ENCODE assay signal across 12 cellular contexts in genomic region chr9:134648701-134649525, GRCh38. TPM values are rescaled to one million over a fixed set of nuclear protein-coding genes. Genes with fewer than 3 reads are reported as not detected.
DNase-seq lines count a peak whose midpoint lies in the region; ATAC-seq, FAIRE-seq and TF ChIP-seq lines count a peak whose summit lies in the region.
"Had no signal": no experiment of that assay in that cellular context is flagged by ENCODE, and none has a peak within 500 bp of the region (broad histone marks: within the 10 kb centered on the region; RNA-seq: fewer than 3 reads in every experiment).

No MANE protein-coding gene starts in this region.

- peak overlapping the region; percentile 55 for H3K4me3 Mint-ChIP-seq in stimulated activated effector memory CD8-positive, alpha-beta T cell treated with anti-CD3 and anti-CD28 coated beads, Interleukin-12 subunit alpha, Interleukin-12 subunit beta, amount 100 ng/mL, for 72 hours

- peaks cover 7 to 42% of the 10 kb centered on the region in 2 experiments for H3K36me3 ChIP-seq in SK-N-SH (replicated peaks in 1 of 2; ENCODE audit: control insufficient read depth in 1 of 2, insufficient read depth in 2 of 2, low read length in 1 of 2)
- H3K36me3 ChIP-seq in fibroblast of lung (ENCODE audit: control insufficient read depth, insufficient read depth, low read length), result peaks cover 19% of the 10 kb centered on the region

- no peak for ATAC-seq in SK-N-SH treated with all-trans-retinoic acid at 6 μM for 48 hours
- peak; percentile 86 for ATAC-seq in stimulated activated effector memory CD8-positive, alpha-beta T cell treated with anti-CD3 and anti-CD28 coated beads, Interleukin-12 subunit alpha, Interleukin-12 subunit beta, amount 100 ng/mL, for 72 hours

- no peak for TF ChIP-seq RAD21 in SK-N-SH (IDR thresholded peaks at IDR 0.05; ENCODE audit: low read length)

- no peaks in the 10 kb centered on the region for H3K9me3 Mint-ChIP-seq in stimulated activated effector memory CD8-positive, alpha-beta T cell treated with anti-CD3 and anti-CD28 coated beads, Interleukin-12 subunit alpha, Interleukin-12 subunit beta, amount 100 ng/mL, for 72 hours

- H3K4me1 Mint-ChIP-seq in stimulated activated effector memory CD8-positive, alpha-beta T cell treated with anti-CD3 and anti-CD28 coated beads, Interleukin-12 subunit alpha, Interleukin-12 subunit beta, amount 100 ng/mL, for 72 hours, result peaks cover 36% of the 10 kb centered on the region

- H3K79me2 ChIP-seq in SK-N-SH (ENCODE audit: insufficient read depth), result peaks cover 94% of the 10 kb centered on the region
- peaks cover 78% of the 10 kb centered on the region for H3K79me2 ChIP-seq in fibroblast of lung (ENCODE audit: control insufficient read depth, insufficient read depth, low read length)

- no peaks in the 10 kb centered on the region for H3K9me3 ChIP-seq in SK-N-SH
- H3K9me3 ChIP-seq in fibroblast of lung (ENCODE audit: control insufficient read depth, insufficient read depth, low read depth, low read length), result no peaks in the 10 kb centered on the region

- no peaks in the 10 kb centered on the region for H3K9me2 ChIP-seq in SK-N-SH

- POLR2A ChIA-PET in SK-N-SH (lab: Yijun Ruan, JAX), result no interaction called here

- peaks cover 92% of the 10 kb centered on the region for H4K20me1 ChIP-seq in SK-N-SH (ENCODE audit: insufficient read depth)
- H4K20me1 ChIP-seq in fibroblast of lung (ENCODE audit: control insufficient read depth, extremely low read depth, insufficient read depth, low read length), result peaks cover 8% of the 10 kb centered on the region

- H3K27me3 ChIP-seq in SK-N-SH (ENCODE audit: insufficient read depth), result no peaks in the 10 kb centered on the region
- H3K27me3 ChIP-seq in fibroblast of lung (ENCODE audit: control insufficient read depth, insufficient read depth, low read length), result no peaks in the 10 kb centered on the region

- DNase-seq in SK-N-SH (no peak), NCI-H226 (peak; percentile 17), fibroblast of lung (ENCODE audit: low read depth in 2 of 2) (peak; percentile 33 to 84), HTR-8/SVneo (ENCODE audit: insufficient read length, low spot score) (no peak), NCI-H146 (lab: John Stamatoyannopoulos, UW) (no peak), HT-29 (ENCODE audit: low spot score) (no peak)
- no peak for DNase-seq in stimulated activated effector memory CD8-positive, alpha-beta T cell treated with anti-CD3 and anti-CD28 coated beads, Interleukin-12 subunit alpha, Interleukin-12 subunit beta, amount 100 ng/mL, for 72 hours (ENCODE audit: low spot score in 2 of 2)
- DNase-seq: NCI-H1930 had no signal

- CTCF ChIA-PET in SK-N-SH (lab: Yijun Ruan, JAX), result interaction anchor here (0.9 to 1.1 kb wide), 2 partner anchors 12 to 200 kb away, joined by 4 to 6 read pairs; no protein-coding TSS in a partner anchor

- peak overlapping the region; percentile 71 for H3K27ac Mint-ChIP-seq in stimulated activated effector memory CD8-positive, alpha-beta T cell treated with anti-CD3 and anti-CD28 coated beads, Interleukin-12 subunit alpha, Interleukin-12 subunit beta, amount 100 ng/mL, for 72 hours

- H3K4me1 ChIP-seq in SK-N-SH (ENCODE audit: control insufficient read depth in 1 of 2, insufficient read depth in 2 of 2, low read depth in 1 of 2, low read length in 1 of 2) (peaks cover 10 to 33% of the 10 kb centered on the region in 2 experiments; a peak in 3 of 4 replicates), fibroblast of lung (ENCODE audit: control insufficient read depth, extremely low read depth, insufficient read depth, low read length) (peaks cover 25% of the 10 kb centered on the region)

- H3K9ac ChIP-seq in SK-N-SH (no peak overlapping the region), fibroblast of lung (ENCODE audit: insufficient read depth, low read length) (no peak overlapping the region)

- H3K4me2 ChIP-seq in SK-N-SH (peak overlapping the region; percentile 37; the same call in 1 of the 2 replicates), fibroblast of lung (ENCODE audit: extremely low read depth, insufficient read depth, low read length) (peak overlapping the region; percentile 36)

- H3K36me3 Mint-ChIP-seq in stimulated activated effector memory CD8-positive, alpha-beta T cell treated with anti-CD3 and anti-CD28 coated beads, Interleukin-12 subunit alpha, Interleukin-12 subunit beta, amount 100 ng/mL, for 72 hours, result no peaks in the 10 kb centered on the region

- H2AFZ ChIP-seq in SK-N-SH (ENCODE audit: low read depth), result no peak overlapping the region
- no peak overlapping the region for H2AFZ ChIP-seq in fibroblast of lung (ENCODE audit: low read length)

- H3K27ac ChIP-seq in SK-N-SH (ENCODE audit: low read depth in 2 of 2, low read length in 1 of 2) (peak overlapping the region in 1 of 2 experiments; percentile 59; a peak in 2 of 4 replicates), fibroblast of lung (ENCODE audit: insufficient read depth, low read length) (no peak overlapping the region)
- H3K27ac ChIP-seq: HL-60 had no signal

- H3F3A ChIP-seq in SK-N-SH (replicated peaks; ENCODE audit: insufficient read depth), result peaks cover 36% of the 10 kb centered on the region

- H3K4me3 ChIP-seq in SK-N-SH (ENCODE audit: low read depth in 2 of 2, low read length in 1 of 2) (no peak overlapping the region; a peak in 1 of 4 replicates), fibroblast of lung (replicated peaks in 1 of 4; ENCODE audit: control extremely low read depth in 1 of 4, insufficient read depth in 1 of 4, low read depth in 3 of 4, low read length in 4 of 4) (no peak overlapping the region)

- WGBS in SK-N-SH (ENCODE audit: low lambda C conversion rate), result 79% methylated on average over 13 of the region's 20 CpGs

- FAIRE-seq in HTR-8/SVneo (lab: Jason Lieb, UNC), result no peak
- FAIRE-seq: A204.1, G401.6 had no signal

- TF ChIP-seq CTCF in SK-N-SH (IDR thresholded peaks at IDR 0.05) (no peak), fibroblast of lung (conservative IDR thresholded peaks at IDR 0.05 in 1 of 2, IDR thresholded peaks at IDR 0.05 in 1 of 2; ENCODE audit: low read depth in 1 of 2, low read length in 2 of 2) (no peak)

- no peak for TF ChIP-seq EP300 in SK-N-SH (IDR thresholded peaks at IDR 0.05; ENCODE audit: borderline replicate concordance in 1 of 2, low read depth in 1 of 2, low read length in 1 of 2)

TF ChIP-seq in SK-N-SH, 30 proteins besides CTCF, POLR2A, EP300 and RAD21:
- no peak for TF ChIP-seq YY1 (IDR thresholded peaks at IDR 0.05; ENCODE audit: low read depth)

TF ChIP-seq in SK-N-SH treated with all-trans-retinoic acid at 6 μM for 48 hours, 23 proteins besides CTCF, POLR2A, EP300 and RAD21 (continues in another document):
- TF ChIP-seq RARB (CRISPR knock-in tag; IDR thresholded peaks at IDR 0.05), result no peak
- TF ChIP-seq ESRRG (CRISPR knock-in tag; IDR thresholded peaks at IDR 0.05), result no peak
- no peak for TF ChIP-seq ZNF8 (CRISPR knock-in tag; IDR thresholded peaks at IDR 0.05)
- TF ChIP-seq TSHZ2 (CRISPR knock-in tag; IDR thresholded peaks at IDR 0.05), result no peak
- no peak for TF ChIP-seq PPARA (CRISPR knock-in tag; IDR thresholded peaks at IDR 0.05; ENCODE audit: borderline replicate concordance)
- TF ChIP-seq BACH2 (CRISPR knock-in tag; IDR thresholded peaks at IDR 0.05; ENCODE audit: borderline replicate concordance), result no peak
- no peak for TF ChIP-seq PATZ1 (CRISPR knock-in tag; IDR thresholded peaks at IDR 0.05; ENCODE audit: borderline replicate concordance)
- no peak for TF ChIP-seq TOX (CRISPR knock-in tag; IDR thresholded peaks at IDR 0.05; ENCODE audit: borderline replicate concordance)
- no peak for TF ChIP-seq ZFP3 (CRISPR knock-in tag; IDR thresholded peaks at IDR 0.05)

RNA-seq across cellular contexts. Expression of gene COL5A1, which starts 7.3 kb away (rescaled TPM):
- polyA plus RNA-seq in SK-N-SH (2012; rRNA removed) (26.4 and 73.8 TPM in 2 replicates), fibroblast of lung (83.9 and 109 TPM in 2 replicates)
- 37.9 and 52.7 TPM in 2 replicates for polyA plus RNA-seq in SK-N-SH (2012; cell fraction: cytosol; rRNA removed)
- 131 and 166 TPM in 2 replicates for polyA plus RNA-seq in SK-N-SH (2012; cell fraction: nucleus; rRNA removed)
- 63.7 and 72.8 TPM in 2 replicates for total RNA-seq in fibroblast of lung
- polyA plus RNA-seq in fibroblast of lung (2012), result 164 and 250 TPM in 2 replicates
- polyA minus RNA-seq in fibroblast of lung (ENCODE audit: low replicate concordance), result 171 and 250 TPM in 2 replicates
- 0.43 TPM in 1 of 2 replicates, not detected in the other for total RNA-seq in HT-29 (2014; rRNA removed; shearing (Covaris generic))

Comparison
In these comparisons a context has a peak if more than half of its experiments do, and no peak if none do; other contexts are left out.
1. DNase-seq: peak in NCI-H226 (single experiment) and fibroblast of lung (2 of 2); none in SK-N-SH (single experiment), stimulated activated effector memory CD8-positive, alpha-beta T cell treated with anti-CD3 and anti-CD28 coated beads, Interleukin-12 subunit alpha, Interleukin-12 subunit beta, amount 100 ng/mL, for 72 hours (0 of 2), HTR-8/SVneo (single experiment), NCI-H146 (single experiment) and HT-29 (single experiment).
2. RNA of gene COL5A1, which starts 7.3 kb away (total RNA-seq): 63.7 to 72.8 TPM in fibroblast of lung; 0.43 TPM in HT-29; every median in the first group is over 10 times any median in the second.